In the genomic region with DNA sequence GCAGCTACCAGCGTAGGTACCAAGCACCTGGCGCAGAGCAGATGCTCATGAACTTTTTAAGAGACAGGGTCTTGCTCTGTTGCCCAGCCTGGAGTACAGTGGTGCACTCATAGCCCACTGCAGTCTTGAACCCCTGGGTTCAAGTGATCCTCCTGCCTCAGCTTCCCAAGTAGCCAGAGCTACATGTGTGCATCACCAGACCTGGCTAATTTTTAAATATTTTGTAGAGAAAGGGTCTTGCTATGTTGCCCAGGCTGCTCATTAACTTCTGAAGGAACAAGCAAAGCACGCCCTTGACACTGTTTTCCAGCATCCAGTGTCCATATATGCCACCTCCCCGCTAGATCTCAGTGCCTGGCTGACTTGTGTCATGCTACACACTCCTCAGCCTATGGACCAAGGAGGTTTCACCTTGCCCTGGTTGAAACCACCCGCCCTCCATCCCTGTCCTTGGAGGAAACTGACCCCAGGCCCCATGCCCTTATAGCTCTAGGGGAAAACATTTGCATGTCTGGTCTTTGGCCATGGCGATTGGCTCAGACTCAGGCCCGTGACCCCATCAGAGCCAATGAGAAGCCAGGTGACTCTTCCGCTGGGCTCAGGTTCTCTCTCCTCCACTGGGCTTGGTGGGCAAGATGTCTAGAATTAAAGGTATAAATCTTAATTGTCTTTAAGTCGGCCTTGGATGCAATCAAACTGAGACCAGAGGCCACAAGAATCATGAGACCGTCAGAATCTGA, we compare ENCODE assay signal across 2 cellular contexts.
TF ChIP-seq lines count a peak whose summit lies in the region.

No MANE protein-coding gene starts in this region.

TF ChIP-seq in GM23338, 12 proteins besides CTCF, POLR2A, EP300 and RAD21 (continues in another document):
- TF ChIP-seq CREB1 (CRISPR knock-in tag; IDR thresholded peaks at IDR 0.05; ENCODE audit: low read depth), result no peak
- no peak for TF ChIP-seq POLR2AphosphoS5 (IDR thresholded peaks at IDR 0.05; ENCODE audit: low read depth)
- no peak for TF ChIP-seq EZH2 (IDR thresholded peaks at IDR 0.05; ENCODE audit: low read depth, unreplicated experiment)
- no peak for TF ChIP-seq ZNF114 (CRISPR knock-in tag; IDR thresholded peaks at IDR 0.05)
- no peak for TF ChIP-seq JUNB (IDR thresholded peaks at IDR 0.05; ENCODE audit: unreplicated experiment)
- TF ChIP-seq, protein P1, sequence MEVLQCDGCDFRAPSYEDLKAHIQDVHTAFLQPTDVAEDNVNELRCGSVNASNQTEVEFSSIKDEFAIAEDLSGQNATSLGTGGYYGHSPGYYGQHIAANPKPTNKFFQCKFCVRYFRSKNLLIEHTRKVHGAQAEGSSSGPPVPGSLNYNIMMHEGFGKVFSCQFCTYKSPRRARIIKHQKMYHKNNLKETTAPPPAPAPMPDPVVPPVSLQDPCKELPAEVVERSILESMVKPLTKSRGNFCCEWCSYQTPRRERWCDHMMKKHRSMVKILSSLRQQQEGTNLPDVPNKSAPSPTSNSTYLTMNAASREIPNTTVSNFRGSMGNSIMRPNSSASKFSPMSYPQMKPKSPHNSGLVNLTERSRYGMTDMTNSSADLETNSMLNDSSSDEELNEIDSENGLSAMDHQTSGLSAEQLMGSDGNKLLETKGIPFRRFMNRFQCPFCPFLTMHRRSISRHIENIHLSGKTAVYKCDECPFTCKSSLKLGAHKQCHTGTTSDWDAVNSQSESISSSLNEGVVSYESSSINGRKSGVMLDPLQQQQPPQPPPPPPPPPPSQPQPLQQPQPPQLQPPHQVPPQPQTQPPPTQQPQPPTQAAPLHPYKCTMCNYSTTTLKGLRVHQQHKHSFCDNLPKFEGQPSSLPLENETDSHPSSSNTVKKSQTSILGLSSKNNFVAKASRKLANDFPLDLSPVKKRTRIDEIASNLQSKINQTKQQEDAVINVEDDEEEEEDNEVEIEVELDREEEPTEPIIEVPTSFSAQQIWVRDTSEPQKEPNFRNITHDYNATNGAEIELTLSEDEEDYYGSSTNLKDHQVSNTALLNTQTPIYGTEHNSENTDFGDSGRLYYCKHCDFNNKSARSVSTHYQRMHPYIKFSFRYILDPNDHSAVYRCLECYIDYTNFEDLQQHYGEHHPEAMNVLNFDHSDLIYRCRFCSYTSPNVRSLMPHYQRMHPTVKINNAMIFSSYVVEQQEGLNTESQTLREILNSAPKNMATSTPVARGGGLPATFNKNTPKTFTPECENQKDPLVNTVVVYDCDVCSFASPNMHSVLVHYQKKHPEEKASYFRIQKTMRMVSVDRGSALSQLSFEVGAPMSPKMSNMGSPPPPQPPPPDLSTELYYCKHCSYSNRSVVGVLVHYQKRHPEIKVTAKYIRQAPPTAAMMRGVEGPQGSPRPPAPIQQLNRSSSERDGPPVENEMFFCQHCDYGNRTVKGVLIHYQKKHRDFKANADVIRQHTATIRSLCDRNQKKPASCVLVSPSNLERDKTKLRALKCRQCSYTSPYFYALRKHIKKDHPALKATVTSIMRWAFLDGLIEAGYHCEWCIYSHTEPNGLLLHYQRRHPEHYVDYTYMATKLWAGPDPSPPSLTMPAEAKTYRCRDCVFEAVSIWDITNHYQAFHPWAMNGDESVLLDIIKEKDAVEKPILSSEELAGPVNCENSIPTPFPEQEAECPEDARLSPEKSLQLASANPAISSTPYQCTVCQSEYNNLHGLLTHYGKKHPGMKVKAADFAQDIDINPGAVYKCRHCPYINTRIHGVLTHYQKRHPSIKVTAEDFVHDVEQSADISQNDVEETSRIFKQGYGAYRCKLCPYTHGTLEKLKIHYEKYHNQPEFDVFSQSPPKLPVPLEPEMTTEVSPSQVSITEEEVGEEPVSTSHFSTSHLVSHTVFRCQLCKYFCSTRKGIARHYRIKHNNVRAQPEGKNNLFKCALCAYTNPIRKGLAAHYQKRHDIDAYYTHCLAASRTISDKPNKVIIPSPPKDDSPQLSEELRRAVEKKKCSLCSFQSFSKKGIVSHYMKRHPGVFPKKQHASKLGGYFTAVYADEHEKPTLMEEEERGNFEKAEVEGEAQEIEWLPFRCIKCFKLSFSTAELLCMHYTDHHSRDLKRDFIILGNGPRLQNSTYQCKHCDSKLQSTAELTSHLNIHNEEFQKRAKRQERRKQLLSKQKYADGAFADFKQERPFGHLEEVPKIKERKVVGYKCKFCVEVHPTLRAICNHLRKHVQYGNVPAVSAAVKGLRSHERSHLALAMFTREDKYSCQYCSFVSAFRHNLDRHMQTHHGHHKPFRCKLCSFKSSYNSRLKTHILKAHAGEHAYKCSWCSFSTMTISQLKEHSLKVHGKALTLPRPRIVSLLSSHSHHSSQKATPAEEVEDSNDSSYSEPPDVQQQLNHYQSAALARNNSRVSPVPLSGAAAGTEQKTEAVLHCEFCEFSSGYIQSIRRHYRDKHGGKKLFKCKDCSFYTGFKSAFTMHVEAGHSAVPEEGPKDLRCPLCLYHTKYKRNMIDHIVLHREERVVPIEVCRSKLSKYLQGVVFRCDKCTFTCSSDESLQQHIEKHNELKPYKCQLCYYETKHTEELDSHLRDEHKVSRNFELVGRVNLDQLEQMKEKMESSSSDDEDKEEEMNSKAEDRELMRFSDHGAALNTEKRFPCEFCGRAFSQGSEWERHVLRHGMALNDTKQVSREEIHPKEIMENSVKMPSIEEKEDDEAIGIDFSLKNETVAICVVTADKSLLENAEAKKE (CRISPR knock-in tag; IDR thresholded peaks at IDR 0.05), result no peak
- no peak for TF ChIP-seq NANOG (IDR thresholded peaks at IDR 0.05; ENCODE audit: borderline replicate concordance)
- no peak for TF ChIP-seq ZNF331 (CRISPR knock-in tag; IDR thresholded peaks at IDR 0.05; ENCODE audit: low read depth)
- no peak for TF ChIP-seq ETS1 (IDR thresholded peaks at IDR 0.05)

TF ChIP-seq in K562, 482 proteins besides CTCF, POLR2A, EP300 and RAD21:
- TF ChIP-seq EP400 (IDR thresholded peaks at IDR 0.05) (no peak), ZBTB33 (CRISPR knock-in tag; IDR thresholded peaks at IDR 0.05) (no peak), SMARCC2 (IDR thresholded peaks at IDR 0.05; ENCODE audit: low read depth) (no peak), ZNF121 (CRISPR knock-in tag; conservative IDR thresholded peaks at IDR 0.05) (peak; percentile 49; the same call in 1 of the 2 replicates), TCF15 (CRISPR knock-in tag; IDR thresholded peaks at IDR 0.05) (no peak)
- TF ChIP-seq, protein P2, sequence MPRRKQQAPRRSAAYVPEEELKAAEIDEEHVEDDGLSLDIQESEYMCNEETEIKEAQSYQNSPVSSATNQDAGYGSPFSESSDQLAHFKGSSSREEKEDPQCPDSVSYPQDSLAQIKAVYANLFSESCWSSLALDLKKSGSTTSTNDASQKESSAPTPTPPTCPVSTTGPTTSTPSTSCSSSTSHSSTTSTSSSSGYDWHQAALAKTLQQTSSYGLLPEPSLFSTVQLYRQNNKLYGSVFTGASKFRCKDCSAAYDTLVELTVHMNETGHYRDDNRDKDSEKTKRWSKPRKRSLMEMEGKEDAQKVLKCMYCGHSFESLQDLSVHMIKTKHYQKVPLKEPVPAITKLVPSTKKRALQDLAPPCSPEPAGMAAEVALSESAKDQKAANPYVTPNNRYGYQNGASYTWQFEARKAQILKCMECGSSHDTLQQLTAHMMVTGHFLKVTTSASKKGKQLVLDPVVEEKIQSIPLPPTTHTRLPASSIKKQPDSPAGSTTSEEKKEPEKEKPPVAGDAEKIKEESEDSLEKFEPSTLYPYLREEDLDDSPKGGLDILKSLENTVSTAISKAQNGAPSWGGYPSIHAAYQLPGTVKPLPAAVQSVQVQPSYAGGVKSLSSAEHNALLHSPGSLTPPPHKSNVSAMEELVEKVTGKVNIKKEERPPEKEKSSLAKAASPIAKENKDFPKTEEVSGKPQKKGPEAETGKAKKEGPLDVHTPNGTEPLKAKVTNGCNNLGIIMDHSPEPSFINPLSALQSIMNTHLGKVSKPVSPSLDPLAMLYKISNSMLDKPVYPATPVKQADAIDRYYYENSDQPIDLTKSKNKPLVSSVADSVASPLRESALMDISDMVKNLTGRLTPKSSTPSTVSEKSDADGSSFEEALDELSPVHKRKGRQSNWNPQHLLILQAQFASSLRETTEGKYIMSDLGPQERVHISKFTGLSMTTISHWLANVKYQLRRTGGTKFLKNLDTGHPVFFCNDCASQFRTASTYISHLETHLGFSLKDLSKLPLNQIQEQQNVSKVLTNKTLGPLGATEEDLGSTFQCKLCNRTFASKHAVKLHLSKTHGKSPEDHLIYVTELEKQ (CRISPR knock-in tag; IDR thresholded peaks at IDR 0.05), result no peak
